In the genomic region with DNA sequence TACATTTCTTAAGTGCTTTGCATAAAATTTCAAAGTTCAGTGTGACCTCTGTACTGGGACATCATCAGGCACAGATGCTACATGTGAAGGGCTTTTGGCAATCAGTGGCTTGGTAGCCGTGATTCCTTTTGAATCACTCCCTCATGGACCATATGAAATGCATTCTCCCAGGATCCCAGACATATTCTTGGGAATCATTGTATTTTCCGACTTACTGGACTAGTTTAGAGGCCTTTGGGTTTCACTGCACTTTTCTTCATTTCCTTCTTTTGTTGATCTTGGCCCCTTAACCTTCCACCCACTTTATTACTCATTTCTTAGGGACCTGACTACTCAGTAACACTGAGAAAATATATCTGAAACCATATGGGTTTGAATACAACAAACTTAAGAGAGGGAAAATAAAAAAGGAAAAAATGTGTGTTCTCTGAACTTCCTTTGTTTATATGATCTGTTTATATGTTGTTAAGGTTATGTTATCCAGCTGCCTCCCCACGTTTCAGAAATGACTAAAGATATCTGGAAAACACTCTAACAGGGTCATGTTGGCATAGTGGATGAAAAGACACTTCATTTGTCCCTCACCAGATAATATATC, we compare ENCODE assay signal across 12 cellular contexts. TPM values are rescaled to one million over a fixed set of nuclear protein-coding genes. Genes with fewer than 3 reads are reported as not detected.
DNase-seq lines count a peak whose midpoint lies in the region; ATAC-seq, FAIRE-seq and TF ChIP-seq lines count a peak whose summit lies in the region.
"Had no signal": no experiment of that assay in that cellular context is flagged by ENCODE, and none has a peak within 500 bp of the region (broad histone marks: within the 10 kb centered on the region; RNA-seq: fewer than 3 reads in every experiment).

No MANE protein-coding gene starts in this region.

- BruUV-seq in endothelial cell of umbilical vein (replicated peaks; lab: Mats Ljungman, UMichigan): no TSS peak

- dilution Hi-C loops in endothelial cell of umbilical vein (cut with MboI; ENCODE audit: extremely low pct_ligation_motif_present, low sequenced_read_pairs): no loop called here

- no peak overlapping the region for H2AFZ ChIP-seq in endothelial cell of umbilical vein (ENCODE audit: low read depth, low read length)
- no peak overlapping the region for H2AFZ ChIP-seq in neuronal stem cell (ENCODE audit: low read length)

- intact Hi-C loops in Right ventricle myocardium inferior (cut with DNase I): no loop called here
- intact Hi-C loops in cardiac septum (cut with DNase I): loop anchor here (5.0 kb wide), 1 partner anchor 42 kb away; no protein-coding TSS in a partner anchor
- intact Hi-C loops in endothelial cell of umbilical vein (cut with micrococcal nuclease): loop anchor here (1.0 kb wide), 1 partner anchor 267 kb away; no protein-coding TSS in a partner anchor
- intact Hi-C loops in mucosa of descending colon (cut with DNase I, micrococcal nuclease): no loop called here
- intact Hi-C loops in vagina (cut with DNase I): no loop called here

- no peaks in the 10 kb centered on the region for H3K79me1 ChIP-seq in neuronal stem cell (ENCODE audit: low read depth, low read length)

- peaks cover 3% of the 10 kb centered on the region for H3K79me2 ChIP-seq in endothelial cell of umbilical vein (ENCODE audit: control insufficient read depth, insufficient read depth, low read length)

- WGBS in neuronal stem cell (ENCODE audit: extremely low coverage in 2 of 2, insufficient read length in 2 of 2, insufficient replicate concordance in 1 of 2), 2 donors: no CpG with 5 or more reads among the region's 3 CpGs

- no peaks in the 10 kb centered on the region for H4K20me1 ChIP-seq in endothelial cell of umbilical vein (replicated peaks; ENCODE audit: control insufficient read depth, extremely low read depth, insufficient read depth, low read length)

- no peak overlapping the region for H2BK5ac ChIP-seq in neuronal stem cell (ENCODE audit: low read length)

- H3K9me3 ChIP-seq in endothelial cell of umbilical vein (replicated peaks; ENCODE audit: control insufficient read depth, insufficient read depth, low read length): no peaks in the 10 kb centered on the region
- H3K9me3 ChIP-seq in mucosa of descending colon: no peaks in the 10 kb centered on the region
- no peaks in the 10 kb centered on the region for H3K9me3 ChIP-seq in vagina
- H3K9me3 ChIP-seq in neuronal stem cell (replicated peaks in 1 of 2; ENCODE audit: control insufficient read depth in 2 of 2, insufficient read depth in 1 of 2, low read depth in 1 of 2, low read length in 2 of 2): peaks cover 0 to 8% of the 10 kb centered on the region in 2 donors
- H3K9me3 ChIP-seq in BE2C: no peaks in the 10 kb centered on the region

- H3K27me3 ChIP-seq in endothelial cell of umbilical vein (ENCODE audit: control insufficient read depth in 2 of 2, insufficient read depth in 2 of 2, low read length in 2 of 2): no peaks in the 10 kb centered on the region
- H3K27me3 ChIP-seq in vagina: no peaks in the 10 kb centered on the region
- no peaks in the 10 kb centered on the region for H3K27me3 ChIP-seq in neuronal stem cell (ENCODE audit: control insufficient read depth in 3 of 3, insufficient read depth in 3 of 3, low read depth in 1 of 3, low read length in 3 of 3)
- no peaks in the 10 kb centered on the region for H3K27me3 ChIP-seq in BE2C

- H3K27ac ChIP-seq in endothelial cell of umbilical vein (ENCODE audit: insufficient read depth, low read depth, low read length) (peak overlapping the region; percentile 96), vagina (peak overlapping the region; percentile 40), neuronal stem cell (replicated peaks; ENCODE audit: low read length) (no peak overlapping the region)

- peaks cover 54% of the 10 kb centered on the region for H3K4me1 ChIP-seq in endothelial cell of umbilical vein (ENCODE audit: control insufficient read depth, extremely low read depth, insufficient read depth, low read length)
- peaks cover 6% of the 10 kb centered on the region for H3K4me1 ChIP-seq in mucosa of descending colon (ENCODE audit: low read depth)
- peaks cover 43% of the 10 kb centered on the region for H3K4me1 ChIP-seq in vagina
- peaks cover 0 to 3% of the 10 kb centered on the region in 2 donors for H3K4me1 ChIP-seq in neuronal stem cell (ENCODE audit: control insufficient read depth in 2 of 2, insufficient read depth in 1 of 2, low read depth in 1 of 2, low read length in 2 of 2)
- peaks cover 16% of the 10 kb centered on the region for H3K4me1 ChIP-seq in BE2C

- H3K18ac ChIP-seq in neuronal stem cell (ENCODE audit: low read length): no peak overlapping the region

- POLR2A ChIA-PET in endothelial cell of umbilical vein (lab: Charles Lee): no interaction called here

- no peak overlapping the region for H3K23ac ChIP-seq in neuronal stem cell (ENCODE audit: low read depth, low read length, poor library complexity)

- no peak overlapping the region for H2BK12ac ChIP-seq in neuronal stem cell (ENCODE audit: low read length)

- CTCF ChIA-PET in endothelial cell of umbilical vein (lab: Charles Lee): interaction anchor here (1.3 to 3.1 kb wide), 2 partner anchors 14 kb away, joined by 3 to 10 read pairs; no protein-coding TSS in a partner anchor

- H3K4ac ChIP-seq in neuronal stem cell (ENCODE audit: low read length): no peak overlapping the region

- H4K91ac ChIP-seq in neuronal stem cell (ENCODE audit: low read depth, low read length, poor library complexity): no peak overlapping the region

- H2BK15ac ChIP-seq in neuronal stem cell (ENCODE audit: low read length): no peak overlapping the region

- H3K9ac ChIP-seq in endothelial cell of umbilical vein (replicated peaks; ENCODE audit: extremely low read depth, insufficient read depth, low read length): peak overlapping the region; percentile 73
- H3K9ac ChIP-seq in neuronal stem cell (ENCODE audit: low read depth, low read length, poor library complexity): no peak overlapping the region

- H3K4me3 ChIP-seq in endothelial cell of umbilical vein (replicated peaks in 1 of 3; ENCODE audit: insufficient read depth in 1 of 3, low read depth in 1 of 3, low read length in 3 of 3) (peak overlapping the region in 1 of 3 experiments; percentile 23), mucosa of descending colon (no peak overlapping the region), vagina (no peak overlapping the region), neuronal stem cell (ENCODE audit: low read length in 2 of 2) (no peak overlapping the region), BE2C (ENCODE audit: low read depth, low read length) (no peak overlapping the region)

- DNase-seq in Right ventricle myocardium inferior (ENCODE audit: missing footprints) (no peak), cardiac septum (ENCODE audit: low spot score) (no peak), endothelial cell of umbilical vein (ENCODE audit: low read depth, low spot score) (peak; percentile 95), mucosa of descending colon (no peak), vagina (ENCODE audit: extremely low spot score in 2 of 2) (no peak), neuronal stem cell (ENCODE audit: low spot score) (no peak), BE2C (no peak)
- DNase-seq: NCI-H1105, RPMI8226 had no signal

- TF ChIP-seq POLR2A in endothelial cell of umbilical vein (IDR thresholded peaks at IDR 0.05; ENCODE audit: low read depth, low read length) (no peak), vagina (IDR thresholded peaks at IDR 0.05) (no peak)

- H3K4me2 ChIP-seq in endothelial cell of umbilical vein (ENCODE audit: insufficient read depth, low read length) (peak overlapping the region; percentile 84), neuronal stem cell (ENCODE audit: insufficient read depth, low read length, poor library complexity, severe bottlenecking) (no peak overlapping the region)

- H2BK120ac ChIP-seq in neuronal stem cell (ENCODE audit: low read depth, low read length): no peak overlapping the region

- H3K14ac ChIP-seq in neuronal stem cell (ENCODE audit: low read length): no peak overlapping the region

- H2AK5ac ChIP-seq in neuronal stem cell (ENCODE audit: low read depth, low read length): no peak overlapping the region

- H4K8ac ChIP-seq in neuronal stem cell (ENCODE audit: low read depth, low read length): no peak overlapping the region

- TF ChIP-seq CTCF in endothelial cell of umbilical vein (IDR thresholded peaks at IDR 0.05; ENCODE audit: extremely low read depth in 1 of 2, insufficient read depth in 1 of 2, low read depth in 1 of 2, low read length in 2 of 2) (no peak), mucosa of descending colon (IDR thresholded peaks at IDR 0.05) (no peak), vagina (IDR thresholded peaks at IDR 0.05) (no peak), BE2C (IDR thresholded peaks at IDR 0.05; ENCODE audit: low read depth, low read length) (no peak)

- peak; percentile 88 for FAIRE-seq in endothelial cell of umbilical vein (lab: Jason Lieb, UNC)
- FAIRE-seq: GM12892, islet of Langerhans had no signal

- H3K36me3 ChIP-seq in endothelial cell of umbilical vein (ENCODE audit: control insufficient read depth in 2 of 2, extremely low read depth in 1 of 2, insufficient read depth in 2 of 2, low read length in 2 of 2) (no peaks in the 10 kb centered on the region), mucosa of descending colon (ENCODE audit: low read depth) (no peaks in the 10 kb centered on the region), vagina (peaks cover 0 to 9% of the 10 kb centered on the region in 2 donors), neuronal stem cell (replicated peaks in 1 of 2; ENCODE audit: control insufficient read depth in 2 of 2, insufficient read depth in 2 of 2, low read length in 2 of 2) (peaks cover 3 to 34% of the 10 kb centered on the region in 2 donors), BE2C (peaks cover 13% of the 10 kb centered on the region; the same call in 1 of the 2 replicates)

- H3K9me1 ChIP-seq in endothelial cell of umbilical vein (replicated peaks; ENCODE audit: control insufficient read depth, extremely low read depth, insufficient read depth, low read length): no peaks in the 10 kb centered on the region

- ATAC-seq in Right ventricle myocardium inferior: peak; percentile 75
- ATAC-seq in mucosa of descending colon: peak; percentile 57
- ATAC-seq in GM19463 (IDR thresholded peaks at IDR 0.05; ENCODE audit: unreplicated experiment): no peak

RNA-seq across cellular contexts. Expression of a gene that starts 35.1 kb away (rescaled TPM):
- total RNA-seq in Right ventricle myocardium inferior (30.1 TPM), cardiac septum (36.0 TPM), endothelial cell of umbilical vein (40.8 and 44.0 TPM in 2 replicates), mucosa of descending colon (10 to 100 TPM; 27.5 to 37.1 (median 34.7) TPM), vagina (49.4 TPM)
- 31.2 and 35.8 TPM in 2 replicates for polyA plus RNA-seq in endothelial cell of umbilical vein
- 29.8 and 32.6 TPM in 2 replicates for polyA plus RNA-seq in endothelial cell of umbilical vein (2011; cell fraction: cytosol; rRNA removed)
- 58.8 and 66.3 TPM in 2 replicates for polyA plus RNA-seq in endothelial cell of umbilical vein (2011; cell fraction: nucleus; rRNA removed)
- polyA plus RNA-seq in endothelial cell of umbilical vein (2012): 32.2 and 35.7 TPM in 2 replicates
- polyA minus RNA-seq in endothelial cell of umbilical vein: 51.0 and 87.0 TPM in 2 replicates
- polyA minus RNA-seq in endothelial cell of umbilical vein (2011; cell fraction: cytosol; rRNA and poly(A)+ RNA removed): 29.9 TPM
- polyA minus RNA-seq in endothelial cell of umbilical vein (2011; cell fraction: nucleus; rRNA and poly(A)+ RNA removed): 43.3 and 73.5 TPM in 2 replicates
- polyA plus RNA-seq in neuronal stem cell (2013, experiment 1 of 2): 46.9 TPM
- polyA plus RNA-seq in neuronal stem cell (2013, experiment 2 of 2): 49.4 TPM
- polyA plus RNA-seq in BE2C (2012; ENCODE audit: insufficient read depth, insufficient read length, low read depth): 32.0 TPM

RNA-seq across cellular contexts. Expression of a gene that starts 35.9 kb away (rescaled TPM):
- total RNA-seq in Right ventricle myocardium inferior (66.6 TPM), cardiac septum (132 TPM), endothelial cell of umbilical vein (79.2 and 91.9 TPM in 2 replicates), mucosa of descending colon (10 to 100 TPM; 47.9 to 75.3 (median 65.7) TPM), vagina (27.7 TPM)
- 15.2 and 17.9 TPM in 2 replicates for polyA plus RNA-seq in endothelial cell of umbilical vein
- polyA plus RNA-seq in endothelial cell of umbilical vein (2011; cell fraction: cytosol; rRNA removed): 17.1 and 18.5 TPM in 2 replicates
- polyA plus RNA-seq in endothelial cell of umbilical vein (2011; cell fraction: nucleus; rRNA removed): 52.8 and 64.6 TPM in 2 replicates
- polyA plus RNA-seq in endothelial cell of umbilical vein (2012): 33.1 and 43.9 TPM in 2 replicates
- polyA minus RNA-seq in endothelial cell of umbilical vein: 58.8 and 69.2 TPM in 2 replicates
- polyA minus RNA-seq in endothelial cell of umbilical vein (2011; cell fraction: cytosol; rRNA and poly(A)+ RNA removed): 14.1 TPM
- polyA minus RNA-seq in endothelial cell of umbilical vein (2011; cell fraction: nucleus; rRNA and poly(A)+ RNA removed): 84.7 and 117 TPM in 2 replicates
- polyA plus RNA-seq in neuronal stem cell (2013, experiment 1 of 2): 9.7 TPM
- polyA plus RNA-seq in neuronal stem cell (2013, experiment 2 of 2): 9.7 TPM
- 1.4 TPM for polyA plus RNA-seq in BE2C (2012; ENCODE audit: insufficient read depth, insufficient read length, low read depth)

Comparison
In these comparisons a context has a peak if more than half of its experiments do, and no peak if none do; other contexts are left out.
1. intact Hi-C loops: an anchor here in cardiac septum (5.0 kb wide) and endothelial cell of umbilical vein (1.0 kb wide); none called in Right ventricle myocardium inferior, mucosa of descending colon and vagina.